In the genomic region with DNA sequence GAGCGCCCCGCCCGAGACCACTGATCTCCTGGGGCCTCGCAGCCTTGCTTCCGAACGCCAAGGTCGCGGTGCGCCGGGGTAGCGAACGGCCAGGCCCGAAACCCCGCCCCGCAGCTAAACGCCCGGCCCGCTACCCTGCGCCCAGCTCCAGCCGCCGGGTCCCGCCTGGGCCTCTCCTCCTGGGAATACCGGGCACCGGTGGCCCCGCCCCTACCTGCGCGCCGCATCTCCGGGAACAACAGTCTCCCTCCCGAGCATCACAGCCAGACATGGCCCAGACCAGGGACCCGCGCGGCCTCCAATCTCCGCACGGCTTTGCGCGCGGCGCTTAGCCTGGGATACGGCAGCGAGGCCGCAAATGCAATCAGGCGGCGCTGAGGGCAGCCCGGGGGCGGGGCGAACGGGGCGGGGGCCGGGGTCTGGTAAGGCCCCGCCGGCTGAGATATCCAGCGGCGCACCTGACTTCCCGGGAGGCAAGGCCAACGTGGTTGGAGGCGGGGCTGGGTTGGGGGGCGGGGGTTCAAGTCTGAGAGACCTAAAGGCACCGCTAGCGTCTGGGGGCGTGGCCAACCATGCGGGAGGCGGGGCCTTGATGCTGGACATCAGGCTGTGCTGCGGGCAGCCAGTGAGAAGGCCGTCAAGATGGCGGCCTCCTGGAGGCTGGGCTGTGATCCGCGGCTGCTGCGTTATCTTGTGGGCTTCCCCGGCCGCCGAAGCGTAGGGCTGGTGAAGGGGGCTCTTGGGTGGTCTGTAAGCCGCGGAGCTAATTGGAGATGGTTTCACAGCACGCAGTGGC, we compare ENCODE assay signal across 8 cellular contexts. TPM values are rescaled to one million over a fixed set of nuclear protein-coding genes. Genes with fewer than 3 reads are reported as not detected.
DNase-seq lines count a peak whose midpoint lies in the region; ATAC-seq and TF ChIP-seq lines count a peak whose summit lies in the region.

A gene with protein sequence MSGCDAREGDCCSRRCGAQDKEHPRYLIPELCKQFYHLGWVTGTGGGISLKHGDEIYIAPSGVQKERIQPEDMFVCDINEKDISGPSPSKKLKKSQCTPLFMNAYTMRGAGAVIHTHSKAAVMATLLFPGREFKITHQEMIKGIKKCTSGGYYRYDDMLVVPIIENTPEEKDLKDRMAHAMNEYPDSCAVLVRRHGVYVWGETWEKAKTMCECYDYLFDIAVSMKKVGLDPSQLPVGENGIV (minus strand): TSS at position 366 of the 796 bp plus-strand sequence. CDS start 95 bp downstream, at position 271.
A gene (plus strand): TSS at position 605 of the 796 bp plus-strand sequence. CDS start 38 bp downstream, at position 643.

- intact Hi-C loops in activated CD4-positive, alpha-beta T cell treated with anti-CD3 and anti-CD28 coated beads, Interleukin-2, amount 10 ng/mL, durations not matched to agents 24 days and 14 days (cut with micrococcal nuclease) = loop anchor here (1.0 to 10.0 kb wide), 11 partner anchors 124 to 1661 kb away; a partner anchor contains a TSS
- intact Hi-C loops in colonic mucosa (cut with DNase I) = no loop called here

- peak within 1 kb of the TSS; percentile 95 for H3K27ac Mint-ChIP-seq in activated CD4-positive, alpha-beta T cell treated with anti-CD3 and anti-CD28 coated beads, Interleukin-2, amount 10 ng/mL, durations not matched to agents 24 days and 14 days

- peak within 1 kb of the TSS; percentile 90 for H3K4me3 ChIP-seq in colonic mucosa

- H3K36me3 Mint-ChIP-seq in activated CD4-positive, alpha-beta T cell treated with anti-CD3 and anti-CD28 coated beads, Interleukin-2, amount 10 ng/mL, durations not matched to agents 24 days and 14 days (ENCODE audit: low read depth) = peaks cover 21% of the 10 kb centered on the region

- H3K4me1 Mint-ChIP-seq in activated CD4-positive, alpha-beta T cell treated with anti-CD3 and anti-CD28 coated beads, Interleukin-2, amount 10 ng/mL, durations not matched to agents 24 days and 14 days = peaks cover 25% of the 10 kb centered on the region

- peaks cover 5% of the 10 kb centered on the region for H3K4me1 ChIP-seq in colonic mucosa

- H3K27me3 Mint-ChIP-seq in activated CD4-positive, alpha-beta T cell treated with anti-CD3 and anti-CD28 coated beads, Interleukin-2, amount 10 ng/mL, durations not matched to agents 24 days and 14 days = no peaks in the 10 kb centered on the region

- no peaks in the 10 kb centered on the region for H3K36me3 ChIP-seq in colonic mucosa

- H3K9ac ChIP-seq in colonic mucosa (ENCODE audit: low read depth in 2 of 2, low read length in 2 of 2) = peak within 1 kb of the TSS; percentile 98

- peak; percentile 76 to 97 (median 92) for DNase-seq in C1 segment of cervical spinal cord (lab: John Stamatoyannopoulos, UW)
- DNase-seq in NCI-H526 treated with DMSO at 0.1 percent for 48 hours (lab: John Stamatoyannopoulos, UW) = peak; percentile 95
- peak; percentile 98 for DNase-seq in activated CD4-positive, alpha-beta T cell treated with anti-CD3 and anti-CD28 coated beads, Interleukin-2, amount 10 ng/mL, durations not matched to agents 24 days and 14 days
- DNase-seq in colonic mucosa = peak; percentile 100
- peak; percentile 96 to 99 (median 97) for DNase-seq in stimulated activated CD4-positive, alpha-beta T cell treated with anti-CD3 and anti-CD28 coated beads, Interleukin-1b, Interleukin-23, amount 100 ng/mL, for 24 hours (ENCODE audit: low read depth in 4 of 4, low spot score in 1 of 4)

- H3K27ac ChIP-seq in colonic mucosa = peak within 1 kb of the TSS; percentile 97
- peak within 1 kb of the TSS; percentile 88 for H3K27ac ChIP-seq in layer of hippocampus (ENCODE audit: low read depth, low read length)

- no peaks in the 10 kb centered on the region for H3K9me3 ChIP-seq in colonic mucosa

- H3K27me3 ChIP-seq in colonic mucosa (no peaks in the 10 kb centered on the region), layer of hippocampus (ENCODE audit: control insufficient read depth, insufficient read depth, low read length) (no peaks in the 10 kb centered on the region)

- TF ChIP-seq CTCF in colonic mucosa (IDR thresholded peaks at IDR 0.05) = no peak

- peak within 1 kb of the TSS; percentile 98 for H3K4me3 Mint-ChIP-seq in activated CD4-positive, alpha-beta T cell treated with anti-CD3 and anti-CD28 coated beads, Interleukin-2, amount 10 ng/mL, durations not matched to agents 24 days and 14 days

- no peaks in the 10 kb centered on the region for H3K9me3 Mint-ChIP-seq in activated CD4-positive, alpha-beta T cell treated with anti-CD3 and anti-CD28 coated beads, Interleukin-2, amount 10 ng/mL, durations not matched to agents 24 days and 14 days

- ATAC-seq in GM19351 (IDR thresholded peaks at IDR 0.05; ENCODE audit: unreplicated experiment) (peak; percentile 91), HG03520 (IDR thresholded peaks at IDR 0.05; ENCODE audit: unreplicated experiment) (peak; percentile 92)

RNA-seq across cellular contexts. Expression of the first gene that starts in this region (rescaled TPM):
- total RNA-seq in activated CD4-positive, alpha-beta T cell treated with anti-CD3 and anti-CD28 coated beads, Interleukin-2, amount 10 ng/mL, durations not matched to agents 24 days and 14 days = 26.8 and 29.6 TPM in 2 replicates
- total RNA-seq in colonic mucosa = 10 to 100 TPM; 39.4 to 60.7 TPM

RNA-seq across cellular contexts. Expression of the second gene that starts in this region (rescaled TPM):
- total RNA-seq in activated CD4-positive, alpha-beta T cell treated with anti-CD3 and anti-CD28 coated beads, Interleukin-2, amount 10 ng/mL, durations not matched to agents 24 days and 14 days = 31.0 and 35.7 TPM in 2 replicates
- 10 to 100 TPM; 55.2 to 57.2 TPM for total RNA-seq in colonic mucosa

Comparison
In these comparisons a context has a peak if more than half of its experiments do, and no peak if none do; other contexts are left out.
1. Peak in every context shown above with its lines: DNase-seq, ATAC-seq, H3K4me3 ChIP-seq and H3K27ac ChIP-seq.